ENCODE assay signal across 1 cellular context in the genomic region with DNA sequence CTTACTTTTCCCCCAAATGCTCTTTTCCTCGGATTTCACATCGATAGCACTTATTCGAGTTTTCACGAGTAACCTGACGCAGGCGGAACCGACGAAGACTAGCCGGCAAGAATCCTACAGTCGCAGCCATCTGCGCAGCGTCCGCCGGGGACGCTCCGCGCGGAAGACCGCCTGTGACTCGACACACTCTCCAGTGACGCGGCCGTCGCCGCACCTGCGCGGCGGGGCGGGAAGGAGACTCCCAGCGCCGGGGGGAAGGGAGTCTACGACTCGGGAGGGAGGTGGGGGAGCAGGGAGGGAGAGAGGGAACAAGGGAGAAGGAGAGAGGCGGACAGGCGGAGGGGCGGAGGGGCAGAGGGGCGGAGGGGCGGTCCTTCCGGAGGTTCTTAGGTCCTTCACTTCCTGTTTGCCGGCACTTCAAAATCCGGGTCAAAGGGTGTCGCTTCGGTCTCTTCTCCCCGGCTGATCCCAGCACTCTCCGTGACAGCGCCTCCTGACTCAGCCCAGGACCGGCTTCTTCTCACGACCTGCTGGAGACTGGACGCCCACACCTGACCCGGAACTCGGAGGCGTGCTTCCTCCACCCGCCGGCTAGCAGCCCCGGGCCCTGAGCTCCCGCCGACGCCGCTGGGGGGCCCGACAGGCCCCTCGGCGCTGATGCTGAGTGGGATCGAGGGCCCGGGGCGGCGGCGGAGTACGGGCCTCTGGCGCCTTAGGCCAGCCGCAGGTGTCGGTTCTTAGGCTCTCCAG.
TF ChIP-seq lines count a peak whose summit lies in the region.

A gene with protein sequence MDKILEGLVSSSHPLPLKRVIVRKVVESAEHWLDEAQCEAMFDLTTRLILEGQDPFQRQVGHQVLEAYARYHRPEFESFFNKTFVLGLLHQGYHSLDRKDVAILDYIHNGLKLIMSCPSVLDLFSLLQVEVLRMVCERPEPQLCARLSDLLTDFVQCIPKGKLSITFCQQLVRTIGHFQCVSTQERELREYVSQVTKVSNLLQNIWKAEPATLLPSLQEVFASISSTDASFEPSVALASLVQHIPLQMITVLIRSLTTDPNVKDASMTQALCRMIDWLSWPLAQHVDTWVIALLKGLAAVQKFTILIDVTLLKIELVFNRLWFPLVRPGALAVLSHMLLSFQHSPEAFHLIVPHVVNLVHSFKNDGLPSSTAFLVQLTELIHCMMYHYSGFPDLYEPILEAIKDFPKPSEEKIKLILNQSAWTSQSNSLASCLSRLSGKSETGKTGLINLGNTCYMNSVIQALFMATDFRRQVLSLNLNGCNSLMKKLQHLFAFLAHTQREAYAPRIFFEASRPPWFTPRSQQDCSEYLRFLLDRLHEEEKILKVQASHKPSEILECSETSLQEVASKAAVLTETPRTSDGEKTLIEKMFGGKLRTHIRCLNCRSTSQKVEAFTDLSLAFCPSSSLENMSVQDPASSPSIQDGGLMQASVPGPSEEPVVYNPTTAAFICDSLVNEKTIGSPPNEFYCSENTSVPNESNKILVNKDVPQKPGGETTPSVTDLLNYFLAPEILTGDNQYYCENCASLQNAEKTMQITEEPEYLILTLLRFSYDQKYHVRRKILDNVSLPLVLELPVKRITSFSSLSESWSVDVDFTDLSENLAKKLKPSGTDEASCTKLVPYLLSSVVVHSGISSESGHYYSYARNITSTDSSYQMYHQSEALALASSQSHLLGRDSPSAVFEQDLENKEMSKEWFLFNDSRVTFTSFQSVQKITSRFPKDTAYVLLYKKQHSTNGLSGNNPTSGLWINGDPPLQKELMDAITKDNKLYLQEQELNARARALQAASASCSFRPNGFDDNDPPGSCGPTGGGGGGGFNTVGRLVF (plus strand): TSS at position 415 of the 750 bp plus-strand sequence. CDS start 534 bp downstream, outside the sequence.

TF ChIP-seq in HepG2, 621 proteins besides CTCF, POLR2A, EP300 and RAD21 (continued from another document and continues in another):
- TF ChIP-seq, protein P1, sequence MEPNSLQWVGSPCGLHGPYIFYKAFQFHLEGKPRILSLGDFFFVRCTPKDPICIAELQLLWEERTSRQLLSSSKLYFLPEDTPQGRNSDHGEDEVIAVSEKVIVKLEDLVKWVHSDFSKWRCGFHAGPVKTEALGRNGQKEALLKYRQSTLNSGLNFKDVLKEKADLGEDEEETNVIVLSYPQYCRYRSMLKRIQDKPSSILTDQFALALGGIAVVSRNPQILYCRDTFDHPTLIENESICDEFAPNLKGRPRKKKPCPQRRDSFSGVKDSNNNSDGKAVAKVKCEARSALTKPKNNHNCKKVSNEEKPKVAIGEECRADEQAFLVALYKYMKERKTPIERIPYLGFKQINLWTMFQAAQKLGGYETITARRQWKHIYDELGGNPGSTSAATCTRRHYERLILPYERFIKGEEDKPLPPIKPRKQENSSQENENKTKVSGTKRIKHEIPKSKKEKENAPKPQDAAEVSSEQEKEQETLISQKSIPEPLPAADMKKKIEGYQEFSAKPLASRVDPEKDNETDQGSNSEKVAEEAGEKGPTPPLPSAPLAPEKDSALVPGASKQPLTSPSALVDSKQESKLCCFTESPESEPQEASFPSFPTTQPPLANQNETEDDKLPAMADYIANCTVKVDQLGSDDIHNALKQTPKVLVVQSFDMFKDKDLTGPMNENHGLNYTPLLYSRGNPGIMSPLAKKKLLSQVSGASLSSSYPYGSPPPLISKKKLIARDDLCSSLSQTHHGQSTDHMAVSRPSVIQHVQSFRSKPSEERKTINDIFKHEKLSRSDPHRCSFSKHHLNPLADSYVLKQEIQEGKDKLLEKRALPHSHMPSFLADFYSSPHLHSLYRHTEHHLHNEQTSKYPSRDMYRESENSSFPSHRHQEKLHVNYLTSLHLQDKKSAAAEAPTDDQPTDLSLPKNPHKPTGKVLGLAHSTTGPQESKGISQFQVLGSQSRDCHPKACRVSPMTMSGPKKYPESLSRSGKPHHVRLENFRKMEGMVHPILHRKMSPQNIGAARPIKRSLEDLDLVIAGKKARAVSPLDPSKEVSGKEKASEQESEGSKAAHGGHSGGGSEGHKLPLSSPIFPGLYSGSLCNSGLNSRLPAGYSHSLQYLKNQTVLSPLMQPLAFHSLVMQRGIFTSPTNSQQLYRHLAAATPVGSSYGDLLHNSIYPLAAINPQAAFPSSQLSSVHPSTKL (CRISPR knock-in tag; IDR thresholded peaks at IDR 0.05) = peak; percentile 47
- TF ChIP-seq KMT2A (CRISPR knock-in tag; IDR thresholded peaks at IDR 0.05) = peak; percentile 84
- TF ChIP-seq POLR2G (IDR thresholded peaks at IDR 0.05; ENCODE audit: low read depth, low read length) = peak; percentile 94
- no peak; the same call in 1 of the 2 replicates for TF ChIP-seq ZNF724P (CRISPR knock-in tag; IDR thresholded peaks at IDR 0.05; ENCODE audit: borderline replicate concordance)
- TF ChIP-seq, protein P2, sequence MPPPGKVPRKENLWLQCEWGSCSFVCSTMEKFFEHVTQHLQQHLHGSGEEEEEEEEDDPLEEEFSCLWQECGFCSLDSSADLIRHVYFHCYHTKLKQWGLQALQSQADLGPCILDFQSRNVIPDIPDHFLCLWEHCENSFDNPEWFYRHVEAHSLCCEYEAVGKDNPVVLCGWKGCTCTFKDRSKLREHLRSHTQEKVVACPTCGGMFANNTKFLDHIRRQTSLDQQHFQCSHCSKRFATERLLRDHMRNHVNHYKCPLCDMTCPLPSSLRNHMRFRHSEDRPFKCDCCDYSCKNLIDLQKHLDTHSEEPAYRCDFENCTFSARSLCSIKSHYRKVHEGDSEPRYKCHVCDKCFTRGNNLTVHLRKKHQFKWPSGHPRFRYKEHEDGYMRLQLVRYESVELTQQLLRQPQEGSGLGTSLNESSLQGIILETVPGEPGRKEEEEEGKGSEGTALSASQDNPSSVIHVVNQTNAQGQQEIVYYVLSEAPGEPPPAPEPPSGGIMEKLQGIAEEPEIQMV (CRISPR knock-in tag; IDR thresholded peaks at IDR 0.05; ENCODE audit: low read depth) = peak; percentile 98
- 0 out of 2 replicates have a peak, but pooled peaks have one; percentile 50 for TF ChIP-seq BORCS8-MEF2B (CRISPR knock-in tag; IDR thresholded peaks at IDR 0.05)
- TF ChIP-seq, protein P3, sequence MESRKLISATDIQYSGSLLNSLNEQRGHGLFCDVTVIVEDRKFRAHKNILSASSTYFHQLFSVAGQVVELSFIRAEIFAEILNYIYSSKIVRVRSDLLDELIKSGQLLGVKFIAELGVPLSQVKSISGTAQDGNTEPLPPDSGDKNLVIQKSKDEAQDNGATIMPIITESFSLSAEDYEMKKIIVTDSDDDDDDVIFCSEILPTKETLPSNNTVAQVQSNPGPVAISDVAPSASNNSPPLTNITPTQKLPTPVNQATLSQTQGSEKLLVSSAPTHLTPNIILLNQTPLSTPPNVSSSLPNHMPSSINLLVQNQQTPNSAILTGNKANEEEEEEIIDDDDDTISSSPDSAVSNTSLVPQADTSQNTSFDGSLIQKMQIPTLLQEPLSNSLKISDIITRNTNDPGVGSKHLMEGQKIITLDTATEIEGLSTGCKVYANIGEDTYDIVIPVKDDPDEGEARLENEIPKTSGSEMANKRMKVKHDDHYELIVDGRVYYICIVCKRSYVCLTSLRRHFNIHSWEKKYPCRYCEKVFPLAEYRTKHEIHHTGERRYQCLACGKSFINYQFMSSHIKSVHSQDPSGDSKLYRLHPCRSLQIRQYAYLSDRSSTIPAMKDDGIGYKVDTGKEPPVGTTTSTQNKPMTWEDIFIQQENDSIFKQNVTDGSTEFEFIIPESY (CRISPR knock-in tag; IDR thresholded peaks at IDR 0.05) = no peak
- TF ChIP-seq, protein P4, sequence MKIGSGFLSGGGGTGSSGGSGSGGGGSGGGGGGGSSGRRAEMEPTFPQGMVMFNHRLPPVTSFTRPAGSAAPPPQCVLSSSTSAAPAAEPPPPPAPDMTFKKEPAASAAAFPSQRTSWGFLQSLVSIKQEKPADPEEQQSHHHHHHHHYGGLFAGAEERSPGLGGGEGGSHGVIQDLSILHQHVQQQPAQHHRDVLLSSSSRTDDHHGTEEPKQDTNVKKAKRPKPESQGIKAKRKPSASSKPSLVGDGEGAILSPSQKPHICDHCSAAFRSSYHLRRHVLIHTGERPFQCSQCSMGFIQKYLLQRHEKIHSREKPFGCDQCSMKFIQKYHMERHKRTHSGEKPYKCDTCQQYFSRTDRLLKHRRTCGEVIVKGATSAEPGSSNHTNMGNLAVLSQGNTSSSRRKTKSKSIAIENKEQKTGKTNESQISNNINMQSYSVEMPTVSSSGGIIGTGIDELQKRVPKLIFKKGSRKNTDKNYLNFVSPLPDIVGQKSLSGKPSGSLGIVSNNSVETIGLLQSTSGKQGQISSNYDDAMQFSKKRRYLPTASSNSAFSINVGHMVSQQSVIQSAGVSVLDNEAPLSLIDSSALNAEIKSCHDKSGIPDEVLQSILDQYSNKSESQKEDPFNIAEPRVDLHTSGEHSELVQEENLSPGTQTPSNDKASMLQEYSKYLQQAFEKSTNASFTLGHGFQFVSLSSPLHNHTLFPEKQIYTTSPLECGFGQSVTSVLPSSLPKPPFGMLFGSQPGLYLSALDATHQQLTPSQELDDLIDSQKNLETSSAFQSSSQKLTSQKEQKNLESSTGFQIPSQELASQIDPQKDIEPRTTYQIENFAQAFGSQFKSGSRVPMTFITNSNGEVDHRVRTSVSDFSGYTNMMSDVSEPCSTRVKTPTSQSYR (CRISPR knock-in tag; IDR thresholded peaks at IDR 0.05; ENCODE audit: borderline replicate concordance) = peak; percentile 67; the same call in 1 of the 2 replicates
- TF ChIP-seq ZNF160 (CRISPR knock-in tag; IDR thresholded peaks at IDR 0.05) = peak; percentile 60; the same call in 1 of the 2 replicates
- no peak for TF ChIP-seq ZNF17 (CRISPR knock-in tag; IDR thresholded peaks at IDR 0.05)
- TF ChIP-seq, protein P5, sequence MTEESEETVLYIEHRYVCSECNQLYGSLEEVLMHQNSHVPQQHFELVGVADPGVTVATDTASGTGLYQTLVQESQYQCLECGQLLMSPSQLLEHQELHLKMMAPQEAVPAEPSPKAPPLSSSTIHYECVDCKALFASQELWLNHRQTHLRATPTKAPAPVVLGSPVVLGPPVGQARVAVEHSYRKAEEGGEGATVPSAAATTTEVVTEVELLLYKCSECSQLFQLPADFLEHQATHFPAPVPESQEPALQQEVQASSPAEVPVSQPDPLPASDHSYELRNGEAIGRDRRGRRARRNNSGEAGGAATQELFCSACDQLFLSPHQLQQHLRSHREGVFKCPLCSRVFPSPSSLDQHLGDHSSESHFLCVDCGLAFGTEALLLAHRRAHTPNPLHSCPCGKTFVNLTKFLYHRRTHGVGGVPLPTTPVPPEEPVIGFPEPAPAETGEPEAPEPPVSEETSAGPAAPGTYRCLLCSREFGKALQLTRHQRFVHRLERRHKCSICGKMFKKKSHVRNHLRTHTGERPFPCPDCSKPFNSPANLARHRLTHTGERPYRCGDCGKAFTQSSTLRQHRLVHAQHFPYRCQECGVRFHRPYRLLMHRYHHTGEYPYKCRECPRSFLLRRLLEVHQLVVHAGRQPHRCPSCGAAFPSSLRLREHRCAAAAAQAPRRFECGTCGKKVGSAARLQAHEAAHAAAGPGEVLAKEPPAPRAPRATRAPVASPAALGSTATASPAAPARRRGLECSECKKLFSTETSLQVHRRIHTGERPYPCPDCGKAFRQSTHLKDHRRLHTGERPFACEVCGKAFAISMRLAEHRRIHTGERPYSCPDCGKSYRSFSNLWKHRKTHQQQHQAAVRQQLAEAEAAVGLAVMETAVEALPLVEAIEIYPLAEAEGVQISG (CRISPR knock-in tag; IDR thresholded peaks at IDR 0.05) = peak; percentile 80
- no peak; the same call in 1 of the 2 replicates for TF ChIP-seq ZNF709 (CRISPR knock-in tag; IDR thresholded peaks at IDR 0.05)
- 0 out of 2 replicates have a peak, but pooled peaks have one; percentile 11 for TF ChIP-seq ZNF761 (CRISPR knock-in tag; conservative IDR thresholded peaks at IDR 0.05)
- TF ChIP-seq RFXAP (CRISPR knock-in tag; IDR thresholded peaks at IDR 0.05; ENCODE audit: borderline replicate concordance) = peak; percentile 56; the same call in 1 of the 2 replicates
- TF ChIP-seq ZNF224 (CRISPR knock-in tag; IDR thresholded peaks at IDR 0.05) = peak; percentile 10; the same call in 1 of the 2 replicates
- TF ChIP-seq ZZZ3 (CRISPR knock-in tag; IDR thresholded peaks at IDR 0.05; ENCODE audit: borderline replicate concordance) = no peak
- no peak for TF ChIP-seq ERF (CRISPR knock-in tag; IDR thresholded peaks at IDR 0.05)
- peak; percentile 83 for TF ChIP-seq ZNF605 (CRISPR knock-in tag; IDR thresholded peaks at IDR 0.05)
- TF ChIP-seq, protein P6, sequence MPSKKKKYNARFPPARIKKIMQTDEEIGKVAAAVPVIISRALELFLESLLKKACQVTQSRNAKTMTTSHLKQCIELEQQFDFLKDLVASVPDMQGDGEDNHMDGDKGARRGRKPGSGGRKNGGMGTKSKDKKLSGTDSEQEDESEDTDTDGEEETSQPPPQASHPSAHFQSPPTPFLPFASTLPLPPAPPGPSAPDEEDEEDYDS (CRISPR knock-in tag; IDR thresholded peaks at IDR 0.05) = peak; percentile 61; the same call in 1 of the 2 replicates
- peak; percentile 86; the same call in 1 of the 2 replicates for TF ChIP-seq ZFP90 (CRISPR knock-in tag; IDR thresholded peaks at IDR 0.05; ENCODE audit: borderline replicate concordance)
- TF ChIP-seq SIN3A (IDR thresholded peaks at IDR 0.05; ENCODE audit: borderline replicate concordance, low read depth, low read length) = peak; percentile 59; the same call in 1 of the 2 replicates
- TF ChIP-seq, protein P7, sequence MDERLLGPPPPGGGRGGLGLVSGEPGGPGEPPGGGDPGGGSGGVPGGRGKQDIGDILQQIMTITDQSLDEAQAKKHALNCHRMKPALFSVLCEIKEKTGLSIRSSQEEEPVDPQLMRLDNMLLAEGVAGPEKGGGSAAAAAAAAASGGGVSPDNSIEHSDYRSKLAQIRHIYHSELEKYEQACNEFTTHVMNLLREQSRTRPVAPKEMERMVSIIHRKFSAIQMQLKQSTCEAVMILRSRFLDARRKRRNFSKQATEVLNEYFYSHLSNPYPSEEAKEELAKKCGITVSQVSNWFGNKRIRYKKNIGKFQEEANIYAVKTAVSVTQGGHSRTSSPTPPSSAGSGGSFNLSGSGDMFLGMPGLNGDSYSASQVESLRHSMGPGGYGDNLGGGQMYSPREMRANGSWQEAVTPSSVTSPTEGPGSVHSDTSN (CRISPR knock-in tag; IDR thresholded peaks at IDR 0.05) = no peak
- TF ChIP-seq, protein P8, sequence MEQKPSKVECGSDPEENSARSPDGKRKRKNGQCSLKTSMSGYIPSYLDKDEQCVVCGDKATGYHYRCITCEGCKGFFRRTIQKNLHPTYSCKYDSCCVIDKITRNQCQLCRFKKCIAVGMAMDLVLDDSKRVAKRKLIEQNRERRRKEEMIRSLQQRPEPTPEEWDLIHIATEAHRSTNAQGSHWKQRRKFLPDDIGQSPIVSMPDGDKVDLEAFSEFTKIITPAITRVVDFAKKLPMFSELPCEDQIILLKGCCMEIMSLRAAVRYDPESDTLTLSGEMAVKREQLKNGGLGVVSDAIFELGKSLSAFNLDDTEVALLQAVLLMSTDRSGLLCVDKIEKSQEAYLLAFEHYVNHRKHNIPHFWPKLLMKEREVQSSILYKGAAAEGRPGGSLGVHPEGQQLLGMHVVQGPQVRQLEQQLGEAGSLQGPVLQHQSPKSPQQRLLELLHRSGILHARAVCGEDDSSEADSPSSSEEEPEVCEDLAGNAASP (CRISPR knock-in tag; IDR thresholded peaks at IDR 0.05; ENCODE audit: borderline replicate concordance) = 0 out of 2 replicates have a peak, but pooled peaks have one; percentile 8
- TF ChIP-seq KMT2B (CRISPR knock-in tag; IDR thresholded peaks at IDR 0.05) = peak; percentile 69; the same call in 1 of the 2 replicates
- no peak for TF ChIP-seq FOXP1 (IDR thresholded peaks at IDR 0.05)
- TF ChIP-seq FOXP1 (CRISPR knock-in tag; IDR thresholded peaks at IDR 0.05) = no peak
- 0 out of 2 replicates have a peak, but pooled peaks have one; percentile 27 for TF ChIP-seq ZNF264 (CRISPR knock-in tag; IDR thresholded peaks at IDR 0.05)
- peak; percentile 86 for TF ChIP-seq ZFY (CRISPR knock-in tag; IDR thresholded peaks at IDR 0.05)
- TF ChIP-seq, protein P9, sequence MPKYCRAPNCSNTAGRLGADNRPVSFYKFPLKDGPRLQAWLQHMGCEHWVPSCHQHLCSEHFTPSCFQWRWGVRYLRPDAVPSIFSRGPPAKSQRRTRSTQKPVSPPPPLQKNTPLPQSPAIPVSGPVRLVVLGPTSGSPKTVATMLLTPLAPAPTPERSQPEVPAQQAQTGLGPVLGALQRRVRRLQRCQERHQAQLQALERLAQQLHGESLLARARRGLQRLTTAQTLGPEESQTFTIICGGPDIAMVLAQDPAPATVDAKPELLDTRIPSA (CRISPR knock-in tag; IDR thresholded peaks at IDR 0.05; ENCODE audit: borderline replicate concordance) = 0 out of 2 replicates have a peak, but pooled peaks have one; percentile 54
- TF ChIP-seq ZC3H13 (CRISPR knock-in tag; IDR thresholded peaks at IDR 0.05) = no peak
